Comparison of ENCODE assay signal across 8 cellular contexts in the genomic region with DNA sequence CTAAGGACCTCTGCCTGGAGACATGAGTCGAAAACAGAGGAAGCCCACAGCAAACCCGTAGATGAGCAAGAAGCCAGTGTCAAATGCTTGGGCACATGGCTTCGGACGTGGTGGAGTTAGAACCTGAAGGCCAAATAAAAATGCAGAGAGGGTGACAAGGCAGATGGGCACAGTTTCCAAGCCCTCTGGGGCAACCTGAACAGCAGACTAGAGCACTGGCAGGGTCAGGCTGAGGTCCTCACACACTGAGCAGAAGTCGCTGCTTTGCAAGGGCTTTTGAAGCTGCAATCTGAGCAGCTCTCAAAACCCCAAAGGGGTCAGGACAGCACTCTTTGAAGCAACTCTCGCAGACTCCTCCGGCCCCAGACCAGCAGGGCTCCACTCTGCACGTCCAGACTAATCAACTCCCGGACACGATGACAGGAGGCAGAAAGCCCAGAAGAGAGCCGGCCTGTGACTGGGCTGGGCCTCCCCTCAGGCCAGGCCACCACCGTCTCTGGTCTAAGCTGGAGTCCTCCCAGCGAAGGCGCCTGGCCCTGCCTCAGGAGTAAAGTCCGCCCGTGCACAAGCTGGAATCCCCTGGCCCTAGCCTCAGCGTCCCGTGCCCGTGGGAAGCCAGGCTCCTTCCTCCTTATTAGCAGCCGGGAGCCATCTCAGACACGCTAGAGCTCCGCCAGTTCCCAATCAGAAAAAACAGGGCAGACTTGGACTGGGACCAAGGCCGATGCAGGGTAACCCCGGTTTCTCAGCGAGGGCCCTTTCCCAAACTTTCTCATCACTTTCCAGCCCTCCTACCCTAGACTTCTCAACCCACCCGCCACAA. TPM values are rescaled to one million over a fixed set of nuclear protein-coding genes. Genes with fewer than 3 reads are reported as not detected.
DNase-seq lines count a peak whose midpoint lies in the region; ATAC-seq and TF ChIP-seq lines count a peak whose summit lies in the region.

No MANE protein-coding gene starts in this region.

- WGBS in HUES64, result 17% methylated on average over 26 of the region's 26 CpGs
- WGBS in gastroesophageal sphincter (ENCODE audit: low coverage in 1 of 2), 2 donors, result 0 to 16% methylated on average over 5 to 6 of the region's 26 CpGs

- peak overlapping the region; percentile 91 for H3K27ac Mint-ChIP-seq in activated T-helper 1 cell treated with anti-CD3 and anti-CD28 coated beads, Interleukin-12 subunit alpha, Interleukin-12 subunit beta, Interleukin-2, Interleukin-4 antibody, amounts not matched to agents 30 ng/mL and 10 ng/mL and 1 ng/mL, durations not matched to agents 14 hours and 24 hours and 36 hours
- H3K27ac Mint-ChIP-seq in neural progenitor cell, result peak overlapping the region; percentile 96

- peak overlapping the region; percentile 99 for H3K4me2 ChIP-seq in neural progenitor cell

- no peak for TF ChIP-seq EP300 in gastroesophageal sphincter (IDR thresholded peaks at IDR 0.05)

- H3K4me3 ChIP-seq in HUES64 (ENCODE audit: low read length), result peak overlapping the region; percentile 85
- H3K4me3 ChIP-seq in gastroesophageal sphincter, result peak overlapping the region; percentile 89 to 98
- peak overlapping the region; percentile 95 for H3K4me3 ChIP-seq in neural progenitor cell

- peak overlapping the region; percentile 96 for H3K4me3 Mint-ChIP-seq in activated T-helper 1 cell treated with anti-CD3 and anti-CD28 coated beads, Interleukin-12 subunit alpha, Interleukin-12 subunit beta, Interleukin-2, Interleukin-4 antibody, amounts not matched to agents 30 ng/mL and 10 ng/mL and 1 ng/mL, durations not matched to agents 14 hours and 24 hours and 36 hours
- peak overlapping the region; percentile 97 for H3K4me3 Mint-ChIP-seq in neural progenitor cell

- DNase-seq in COLO668 (lab: John Stamatoyannopoulos, UW; ENCODE audit: unreplicated experiment) (peak; percentile 15), neural progenitor cell (ENCODE audit: low spot score) (peak; percentile 71), NOMO-1 treated with DMSO at 0.1 percent for 48 hours (lab: John Stamatoyannopoulos, UW; ENCODE audit: unreplicated experiment) (no peak)
- no peak for DNase-seq in activated T-helper 1 cell treated with anti-CD3 and anti-CD28 coated beads, Interleukin-12 subunit alpha, Interleukin-12 subunit beta, Interleukin-2, Interleukin-4 antibody, amounts not matched to agents 30 ng/mL and 10 ng/mL and 1 ng/mL, durations not matched to agents 14 hours and 24 hours and 36 hours (ENCODE audit: low spot score)
- no peak for DNase-seq in effector CD8-positive, alpha-beta T cell (lab: John Stamatoyannopoulos, UW)

- peaks cover 28% of the 10 kb centered on the region for H3K4me1 Mint-ChIP-seq in activated T-helper 1 cell treated with anti-CD3 and anti-CD28 coated beads, Interleukin-12 subunit alpha, Interleukin-12 subunit beta, Interleukin-2, Interleukin-4 antibody, amounts not matched to agents 30 ng/mL and 10 ng/mL and 1 ng/mL, durations not matched to agents 14 hours and 24 hours and 36 hours (ENCODE audit: low read depth)
- H3K4me1 Mint-ChIP-seq in neural progenitor cell, result peaks cover 26% of the 10 kb centered on the region

- H3K27ac ChIP-seq in HUES64 (ENCODE audit: low read depth, low read length) (peak overlapping the region; percentile 33), gastroesophageal sphincter (peak overlapping the region; percentile 91 to 98 (median 97)), neural progenitor cell (peak overlapping the region; percentile 76)

- H3K27me3 Mint-ChIP-seq in activated T-helper 1 cell treated with anti-CD3 and anti-CD28 coated beads, Interleukin-12 subunit alpha, Interleukin-12 subunit beta, Interleukin-2, Interleukin-4 antibody, amounts not matched to agents 30 ng/mL and 10 ng/mL and 1 ng/mL, durations not matched to agents 14 hours and 24 hours and 36 hours (ENCODE audit: insufficient read depth), result no peaks in the 10 kb centered on the region
- no peaks in the 10 kb centered on the region for H3K27me3 Mint-ChIP-seq in neural progenitor cell (ENCODE audit: insufficient read depth, low read depth)

- peaks cover 15% of the 10 kb centered on the region; the same call in 1 of the 2 replicates for H3K27me3 ChIP-seq in HUES64 (ENCODE audit: insufficient read depth, low read length)
- H3K27me3 ChIP-seq in gastroesophageal sphincter, result no peaks in the 10 kb centered on the region
- peaks cover 25% of the 10 kb centered on the region for H3K27me3 ChIP-seq in neural progenitor cell

- H4K20me1 ChIP-seq in neural progenitor cell (ENCODE audit: low read depth), result peaks cover 26% of the 10 kb centered on the region

- H3K9me3 Mint-ChIP-seq in activated T-helper 1 cell treated with anti-CD3 and anti-CD28 coated beads, Interleukin-12 subunit alpha, Interleukin-12 subunit beta, Interleukin-2, Interleukin-4 antibody, amounts not matched to agents 30 ng/mL and 10 ng/mL and 1 ng/mL, durations not matched to agents 14 hours and 24 hours and 36 hours, result no peaks in the 10 kb centered on the region
- H3K9me3 Mint-ChIP-seq in neural progenitor cell, result no peaks in the 10 kb centered on the region

- H3K36me3 Mint-ChIP-seq in activated T-helper 1 cell treated with anti-CD3 and anti-CD28 coated beads, Interleukin-12 subunit alpha, Interleukin-12 subunit beta, Interleukin-2, Interleukin-4 antibody, amounts not matched to agents 30 ng/mL and 10 ng/mL and 1 ng/mL, durations not matched to agents 14 hours and 24 hours and 36 hours (ENCODE audit: low read depth), result peaks cover 15% of the 10 kb centered on the region
- H3K36me3 Mint-ChIP-seq in neural progenitor cell, result peaks cover 2% of the 10 kb centered on the region

- H3K9me3 ChIP-seq in HUES64 (ENCODE audit: insufficient read depth, low read depth, low read length) (no peaks in the 10 kb centered on the region), gastroesophageal sphincter (no peaks in the 10 kb centered on the region), neural progenitor cell (ENCODE audit: low read depth) (no peaks in the 10 kb centered on the region)

- no peak for TF ChIP-seq POLR2A in gastroesophageal sphincter (IDR thresholded peaks at IDR 0.05)

- H3F3A ChIP-seq in neural progenitor cell (ENCODE audit: low read depth), result peaks cover 29% of the 10 kb centered on the region

- ATAC-seq in gastroesophageal sphincter (peak; percentile 4), HG03354 (IDR thresholded peaks at IDR 0.05; ENCODE audit: poor library complexity, severe bottlenecking, unreplicated experiment) (no peak)

- H2AFZ ChIP-seq in neural progenitor cell (replicated peaks), result peak overlapping the region; percentile 34

- H3K9ac ChIP-seq in HUES64 (ENCODE audit: low read depth, low read length) (peak overlapping the region; percentile 81), neural progenitor cell (peak overlapping the region; percentile 69)

- peaks cover 46% of the 10 kb centered on the region for H3K79me2 ChIP-seq in neural progenitor cell (ENCODE audit: low read depth)

- intact Hi-C loops in activated T-helper 1 cell treated with anti-CD3 and anti-CD28 coated beads, Interleukin-12 subunit alpha, Interleukin-12 subunit beta, Interleukin-2, Interleukin-4 antibody, amounts not matched to agents 30 ng/mL and 10 ng/mL and 1 ng/mL, durations not matched to agents 14 hours and 24 hours and 36 hours (cut with micrococcal nuclease), result loop anchor here (2.0 to 5.0 kb wide), 7 partner anchors 99 to 665 kb away; partner anchors contain the start of genes CEP95, DCAF7, DDX5 and MAP3K3

- H3K36me3 ChIP-seq in HUES64 (ENCODE audit: insufficient read depth, low read length) (peaks cover 6% of the 10 kb centered on the region; the same call in 1 of the 2 replicates), gastroesophageal sphincter (peaks cover 0 to 13% of the 10 kb centered on the region in 2 donors), neural progenitor cell (no peaks in the 10 kb centered on the region)

- H3K4me1 ChIP-seq in HUES64 (ENCODE audit: insufficient read depth, low read length) (peaks cover 21% of the 10 kb centered on the region), gastroesophageal sphincter (peaks cover 2 to 65% (median 38%) of the 10 kb centered on the region in 3 donors), neural progenitor cell (peaks cover 21% of the 10 kb centered on the region)

- TF ChIP-seq CTCF in gastroesophageal sphincter (IDR thresholded peaks at IDR 0.05) (no peak), neural progenitor cell (IDR thresholded peaks at IDR 0.05) (no peak)

RNA-seq across cellular contexts. Expression of gene SMARCD2, which starts 0.9 kb away (rescaled TPM):
- polyA plus RNA-seq in HUES64 (2013, experiment 1 of 2), result 48.4 TPM
- 49.7 TPM for polyA plus RNA-seq in HUES64 (2013, experiment 2 of 2)
- total RNA-seq in activated T-helper 1 cell treated with anti-CD3 and anti-CD28 coated beads, Interleukin-12 subunit alpha, Interleukin-12 subunit beta, Interleukin-2, Interleukin-4 antibody, amounts not matched to agents 30 ng/mL and 10 ng/mL and 1 ng/mL, durations not matched to agents 14 hours and 24 hours and 36 hours, result 116 TPM in 2 replicates
- total RNA-seq in gastroesophageal sphincter (100 to 1,000 TPM; 103 to 160 (median 141) TPM), neural progenitor cell (ENCODE audit: low replicate concordance) (80.7 and 100 TPM in 2 replicates)

RNA-seq across cellular contexts. Expression of gene FTSJ3, which starts 14.1 kb away (rescaled TPM):
- polyA plus RNA-seq in HUES64 (2013, experiment 1 of 2), result 41.7 TPM
- polyA plus RNA-seq in HUES64 (2013, experiment 2 of 2), result 33.7 TPM
- total RNA-seq in activated T-helper 1 cell treated with anti-CD3 and anti-CD28 coated beads, Interleukin-12 subunit alpha, Interleukin-12 subunit beta, Interleukin-2, Interleukin-4 antibody, amounts not matched to agents 30 ng/mL and 10 ng/mL and 1 ng/mL, durations not matched to agents 14 hours and 24 hours and 36 hours, result 95.6 and 100 TPM in 2 replicates
- total RNA-seq in gastroesophageal sphincter (10 to 100 TPM; 36.3 to 53.2 (median 51.7) TPM), neural progenitor cell (ENCODE audit: low replicate concordance) (21.8 and 44.3 TPM in 2 replicates)

RNA-seq across cellular contexts. Expression of gene PSMC5, which starts 14.3 kb away (rescaled TPM):
- polyA plus RNA-seq in HUES64 (2013, experiment 1 of 2), result 163 TPM
- polyA plus RNA-seq in HUES64 (2013, experiment 2 of 2), result 146 TPM
- 185 and 195 TPM in 2 replicates for total RNA-seq in activated T-helper 1 cell treated with anti-CD3 and anti-CD28 coated beads, Interleukin-12 subunit alpha, Interleukin-12 subunit beta, Interleukin-2, Interleukin-4 antibody, amounts not matched to agents 30 ng/mL and 10 ng/mL and 1 ng/mL, durations not matched to agents 14 hours and 24 hours and 36 hours
- total RNA-seq in gastroesophageal sphincter (100 to 1,000 TPM in 2 of 4 donors, 10 to 100 TPM in 2; 79.5 to 110 (median 95.7) TPM), neural progenitor cell (ENCODE audit: low replicate concordance) (49.6 and 69.7 TPM in 2 replicates)

RNA-seq across cellular contexts. Expression of gene CSH2, which starts 31.9 kb away (rescaled TPM):
- not detected for polyA plus RNA-seq in HUES64 (2013, experiment 1 of 2)
- polyA plus RNA-seq in HUES64 (2013, experiment 2 of 2), result not detected
- not detected in 2 replicates for total RNA-seq in activated T-helper 1 cell treated with anti-CD3 and anti-CD28 coated beads, Interleukin-12 subunit alpha, Interleukin-12 subunit beta, Interleukin-2, Interleukin-4 antibody, amounts not matched to agents 30 ng/mL and 10 ng/mL and 1 ng/mL, durations not matched to agents 14 hours and 24 hours and 36 hours
- under 1 TPM in 1 of 4 donors, not detected in 3; 0.23 TPM for total RNA-seq in gastroesophageal sphincter
- total RNA-seq in neural progenitor cell (ENCODE audit: low replicate concordance), result not detected in 2 replicates

RNA-seq across cellular contexts. Expression of gene GH2, which starts 40.2 kb away (rescaled TPM):
- 0.35 TPM for polyA plus RNA-seq in HUES64 (2013, experiment 1 of 2)
- 0.95 TPM for polyA plus RNA-seq in HUES64 (2013, experiment 2 of 2)
- not detected in 2 replicates for total RNA-seq in activated T-helper 1 cell treated with anti-CD3 and anti-CD28 coated beads, Interleukin-12 subunit alpha, Interleukin-12 subunit beta, Interleukin-2, Interleukin-4 antibody, amounts not matched to agents 30 ng/mL and 10 ng/mL and 1 ng/mL, durations not matched to agents 14 hours and 24 hours and 36 hours
- not detected for total RNA-seq in gastroesophageal sphincter
- total RNA-seq in neural progenitor cell (ENCODE audit: low replicate concordance), result not detected in 2 replicates

Comparison
In these comparisons a context has a peak if more than half of its experiments do, and no peak if none do; other contexts are left out.
1. DNase-seq: peak in COLO668 (single experiment) and neural progenitor cell (single experiment); none in activated T-helper 1 cell treated with anti-CD3 and anti-CD28 coated beads, Interleukin-12 subunit alpha, Interleukin-12 subunit beta, Interleukin-2, Interleukin-4 antibody, amounts not matched to agents 30 ng/mL and 10 ng/mL and 1 ng/mL, durations not matched to agents 14 hours and 24 hours and 36 hours (single experiment), NOMO-1 treated with DMSO at 0.1 percent for 48 hours (single experiment) and effector CD8-positive, alpha-beta T cell (single experiment).
2. H3K27ac ChIP-seq: peak in every context shown above with its lines; median percentile 97 in gastroesophageal sphincter; 76 in neural progenitor cell; 33 in HUES64.
3. Peak in every context shown above with its lines, with median percentiles within 50 percentile points of each other: H3K4me3 ChIP-seq.